ENCODE assay signal across 8 cellular contexts in genomic region chr22:23862103-23862502, GRCh38. TPM values are rescaled to one million over a fixed set of nuclear protein-coding genes. Genes with fewer than 3 reads are reported as not detected.
DNase-seq lines count a peak whose midpoint lies in the region; ATAC-seq and TF ChIP-seq lines count a peak whose summit lies in the region.

No MANE protein-coding gene starts in this region.

- intact Hi-C loops in posterior vena cava (cut with DNase I) = no loop called here

- DNase-seq in AML-193 (lab: John Stamatoyannopoulos, UW) (peak; percentile 49 to 67), NCI-H2081 (lab: John Stamatoyannopoulos, UW) (peak; percentile 34 to 36), iris pigment epithelial cell (ENCODE audit: low read depth) (peak; percentile 53), posterior vena cava (ENCODE audit: low spot score) (no peak)
- DNase-seq in activated CD4-positive, alpha-beta T cell treated with anti-CD3 and anti-CD28 coated beads, Interleukin-2, amount 50 U/mL, for 48 hours = peak; percentile 48 to 56

- TF ChIP-seq CTCF in GM12872 (IDR thresholded peaks at IDR 0.05; ENCODE audit: insufficient read depth, low read depth, low read length) = peak; percentile 85

- no peak for ATAC-seq in GM21447 (IDR thresholded peaks at IDR 0.05; ENCODE audit: unreplicated experiment)
- ATAC-seq in GM18867 (IDR thresholded peaks at IDR 0.05; ENCODE audit: unreplicated experiment) = no peak

RNA-seq across cellular contexts. Expression of gene SLC2A11, which starts 4.4 kb away (rescaled TPM):
- total RNA-seq in posterior vena cava = 1 to 10 TPM; 4.9 to 7.4 TPM

RNA-seq across cellular contexts. Expression of gene DERL3, which starts 23.3 kb away (rescaled TPM):
- total RNA-seq in posterior vena cava = under 1 TPM; 0.83 to 0.95 TPM

RNA-seq across cellular contexts. Expression of gene MIF, which starts 32.1 kb away (rescaled TPM):
- 100 to 1,000 TPM; 385 to 448 TPM for total RNA-seq in posterior vena cava
